15 cellular contexts compared by ENCODE assay signal in the genomic region with DNA sequence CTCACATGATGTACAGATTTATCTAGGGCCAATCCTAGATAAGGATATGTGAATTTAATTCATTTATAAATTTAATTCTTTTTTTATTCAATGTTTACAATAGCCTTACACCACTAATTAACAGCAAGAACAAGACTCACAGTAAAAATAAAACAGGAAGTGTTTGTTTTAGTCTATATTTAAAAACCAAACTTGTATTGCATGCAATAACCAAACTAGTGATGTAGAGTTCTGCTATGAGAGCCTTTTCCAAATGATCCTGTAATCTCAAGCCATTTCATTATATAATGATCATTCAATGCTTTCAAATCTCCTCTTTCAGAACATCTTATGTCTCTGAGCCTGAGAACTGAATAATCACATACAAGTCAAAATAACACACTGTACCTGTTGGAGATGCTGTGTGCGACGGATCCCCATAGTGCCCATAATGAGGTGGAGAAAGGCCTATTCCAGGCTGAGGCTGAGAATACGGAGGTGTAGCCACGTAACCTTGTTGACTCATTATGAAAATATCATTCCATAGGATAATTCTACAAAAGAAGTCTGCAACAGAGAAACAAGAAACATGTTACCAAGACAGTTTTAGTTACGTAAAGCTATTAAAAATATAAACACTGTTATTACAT. TPM values are rescaled to one million over a fixed set of nuclear protein-coding genes. Genes with fewer than 3 reads are reported as not detected.
DNase-seq lines count a peak whose midpoint lies in the region; TF ChIP-seq lines count a peak whose summit lies in the region.
"Had no signal": no experiment of that assay in that cellular context is flagged by ENCODE, and none has a peak within 500 bp of the region (broad histone marks: within the 10 kb centered on the region; RNA-seq: fewer than 3 reads in every experiment).

No MANE protein-coding gene starts in this region.

- H3K36me3 ChIP-seq in fibroblast of lung (ENCODE audit: control insufficient read depth, insufficient read depth, low read length) (peaks cover 21% of the 10 kb centered on the region), smooth muscle cell (ENCODE audit: low read depth) (peaks cover 10% of the 10 kb centered on the region), thyroid gland (peaks cover 24 to 29% of the 10 kb centered on the region in 2 donors)

- peaks cover 18% of the 10 kb centered on the region for H3F3A ChIP-seq in smooth muscle cell (ENCODE audit: low read depth)

- TF ChIP-seq CTCF in WI38 (IDR thresholded peaks at IDR 0.05; ENCODE audit: low read depth, low read length) (no peak), fibroblast of lung (conservative IDR thresholded peaks at IDR 0.05 in 1 of 2, IDR thresholded peaks at IDR 0.05 in 1 of 2; ENCODE audit: low read depth in 1 of 2, low read length in 2 of 2) (no peak), smooth muscle cell (IDR thresholded peaks at IDR 0.05; ENCODE audit: borderline replicate concordance, insufficient read depth, poor library complexity, severe bottlenecking) (no peak), thyroid gland (IDR thresholded peaks at IDR 0.05) (no peak)

- H3K4me2 ChIP-seq in fibroblast of lung (ENCODE audit: extremely low read depth, insufficient read depth, low read length) (peak overlapping the region; percentile 70), smooth muscle cell (peak overlapping the region; percentile 99)

- H3K9me3 Mint-ChIP-seq in activated naive CD8-positive, alpha-beta T cell (ENCODE audit: low read depth) = no peaks in the 10 kb centered on the region
- no peaks in the 10 kb centered on the region for H3K9me3 Mint-ChIP-seq in activated naive CD8-positive, alpha-beta T cell treated with anti-CD3 and anti-CD28 coated beads for 36 hours
- H3K9me3 Mint-ChIP-seq: mesothelial cell of epicardium had no signal

- no peaks in the 10 kb centered on the region for H3K27me3 Mint-ChIP-seq in activated naive CD8-positive, alpha-beta T cell
- no peaks in the 10 kb centered on the region for H3K27me3 Mint-ChIP-seq in activated naive CD8-positive, alpha-beta T cell treated with anti-CD3 and anti-CD28 coated beads for 36 hours

- peaks cover 9% of the 10 kb centered on the region for H3K4me1 ChIP-seq in fibroblast of lung (ENCODE audit: control insufficient read depth, extremely low read depth, insufficient read depth, low read length)
- H3K4me1 ChIP-seq in smooth muscle cell (ENCODE audit: low read depth) = peaks cover 18% of the 10 kb centered on the region
- peaks cover 11 to 18% of the 10 kb centered on the region in 2 donors for H3K4me1 ChIP-seq in thyroid gland

- DNase-seq in activated naive CD8-positive, alpha-beta T cell treated with anti-CD3 and anti-CD28 coated beads for 36 hours = no peak
- DNase-seq in fibroblast of lung (ENCODE audit: low read depth in 2 of 2) = no peak
- DNase-seq in smooth muscle cell (lab: John Stamatoyannopoulos, UW; ENCODE audit: unreplicated experiment) = no peak
- DNase-seq in thyroid gland = no peak
- DNase-seq in germinal center (ENCODE audit: low spot score) = no peak
- DNase-seq in NCI-H446 treated with DMSO at 0.1 percent for 48 hours (lab: John Stamatoyannopoulos, UW) = no peak
- DNase-seq: ACHN; activated CD4-positive, CD25-positive, alpha-beta regulatory T cell treated with anti-CD3 and anti-CD28 coated beads, Interleukin-2, amount 50 U/mL, for 72 hours; NCI-H1417 treated with DMSO at 0.1 percent for 48 hours; NCI-H510A; testis had no signal

- peaks cover 39% of the 10 kb centered on the region for H3K4me1 Mint-ChIP-seq in activated naive CD8-positive, alpha-beta T cell (ENCODE audit: low read depth)
- H3K4me1 Mint-ChIP-seq in activated naive CD8-positive, alpha-beta T cell treated with anti-CD3 and anti-CD28 coated beads for 36 hours = peaks cover 22% of the 10 kb centered on the region

- H3K4me3 ChIP-seq in WI38 (ENCODE audit: low read depth, low read length) = peak overlapping the region; percentile 92
- peak overlapping the region; percentile 57 to 98 (median 82) for H3K4me3 ChIP-seq in fibroblast of lung (replicated peaks in 1 of 4; ENCODE audit: control extremely low read depth in 1 of 4, insufficient read depth in 1 of 4, low read depth in 3 of 4, low read length in 4 of 4)
- peak overlapping the region; percentile 99 for H3K4me3 ChIP-seq in smooth muscle cell
- H3K4me3 ChIP-seq in thyroid gland (replicated peaks in 1 of 3) = no peak overlapping the region
- H3K4me3 ChIP-seq: testis had no signal

- H3K9ac ChIP-seq in fibroblast of lung (ENCODE audit: insufficient read depth, low read length) (no peak overlapping the region), smooth muscle cell (ENCODE audit: low read depth) (peak overlapping the region; percentile 100)

- no peaks in the 10 kb centered on the region for H3K9me3 ChIP-seq in fibroblast of lung (ENCODE audit: control insufficient read depth, insufficient read depth, low read depth, low read length)
- H3K9me3 ChIP-seq in smooth muscle cell (replicated peaks; ENCODE audit: low read depth) = no peaks in the 10 kb centered on the region
- H3K9me3 ChIP-seq in thyroid gland = no peaks in the 10 kb centered on the region
- H3K9me3 ChIP-seq: testis had no signal

- H3K27ac ChIP-seq in fibroblast of lung (ENCODE audit: insufficient read depth, low read length) = peak overlapping the region; percentile 98
- H3K27ac ChIP-seq in smooth muscle cell (ENCODE audit: low read depth) = peak overlapping the region; percentile 100
- H3K27ac ChIP-seq in thyroid gland = no peak overlapping the region
- H3K27ac ChIP-seq: testis had no signal

- H3K27me3 ChIP-seq in fibroblast of lung (ENCODE audit: control insufficient read depth, insufficient read depth, low read length) (no peaks in the 10 kb centered on the region), smooth muscle cell (ENCODE audit: low read depth) (no peaks in the 10 kb centered on the region), thyroid gland (no peaks in the 10 kb centered on the region)
- H3K27me3 ChIP-seq: testis had no signal

- intact Hi-C loops in thyroid gland (cut with DNase I) = no loop called here

- H3K4me3 Mint-ChIP-seq in activated naive CD8-positive, alpha-beta T cell = peak overlapping the region; percentile 8
- H3K4me3 Mint-ChIP-seq in activated naive CD8-positive, alpha-beta T cell treated with anti-CD3 and anti-CD28 coated beads for 36 hours = no peak overlapping the region

- H3K36me3 Mint-ChIP-seq in activated naive CD8-positive, alpha-beta T cell = peaks cover 20% of the 10 kb centered on the region
- H3K36me3 Mint-ChIP-seq in activated naive CD8-positive, alpha-beta T cell treated with anti-CD3 and anti-CD28 coated beads for 36 hours = peaks cover 15% of the 10 kb centered on the region

- peaks cover 74% of the 10 kb centered on the region for H3K79me2 ChIP-seq in fibroblast of lung (ENCODE audit: control insufficient read depth, insufficient read depth, low read length)
- H3K79me2 ChIP-seq in smooth muscle cell (ENCODE audit: low read depth) = peaks cover 76% of the 10 kb centered on the region

- H4K20me1 ChIP-seq in fibroblast of lung (ENCODE audit: control insufficient read depth, extremely low read depth, insufficient read depth, low read length) (peaks cover 2% of the 10 kb centered on the region), smooth muscle cell (ENCODE audit: low read depth) (peaks cover 63% of the 10 kb centered on the region)

- 71% methylated on average over 5 of the region's 5 CpGs for WGBS in smooth muscle cell (ENCODE audit: low lambda C conversion rate)
- WGBS in thyroid gland, 2 donors = 93 to 94% methylated on average over 5 of the region's 5 CpGs

- no peak for TF ChIP-seq POLR2A in thyroid gland (IDR thresholded peaks at IDR 0.05)

- H2AFZ ChIP-seq in fibroblast of lung (ENCODE audit: low read length) (no peak overlapping the region), smooth muscle cell (ENCODE audit: low read depth) (no peak overlapping the region)

- no peak overlapping the region for H3K27ac Mint-ChIP-seq in activated naive CD8-positive, alpha-beta T cell
- H3K27ac Mint-ChIP-seq in activated naive CD8-positive, alpha-beta T cell treated with anti-CD3 and anti-CD28 coated beads for 36 hours = no peak overlapping the region
- H3K27ac Mint-ChIP-seq: progenitor cell of endocrine pancreas had no signal

RNA-seq across cellular contexts. Expression of gene SEC24D, which starts 2.6 kb away (rescaled TPM):
- total RNA-seq in activated naive CD8-positive, alpha-beta T cell treated with anti-CD3 and anti-CD28 coated beads for 36 hours = 10 to 100 TPM; 19.6 to 22.5 TPM
- total RNA-seq in fibroblast of lung = 47.8 and 64.6 TPM in 2 replicates
- 92.9 and 105 TPM in 2 replicates for polyA plus RNA-seq in fibroblast of lung
- 76.6 and 98.2 TPM in 2 replicates for polyA plus RNA-seq in fibroblast of lung (2012)
- polyA minus RNA-seq in fibroblast of lung (ENCODE audit: low replicate concordance) = 193 and 216 TPM in 2 replicates
- 228 and 237 TPM in 2 replicates for total RNA-seq in smooth muscle cell
- polyA plus RNA-seq in smooth muscle cell = 133 and 163 TPM in 2 replicates
- total RNA-seq in thyroid gland = 100 to 1,000 TPM in 1 of 4 donors, 10 to 100 TPM in 3; 56.3 to 120 (median 80.4) TPM

RNA-seq across cellular contexts. Expression of gene SYNPO2, which starts 55.3 kb away (rescaled TPM):
- under 1 TPM; 0.26 to 0.33 TPM for total RNA-seq in activated naive CD8-positive, alpha-beta T cell treated with anti-CD3 and anti-CD28 coated beads for 36 hours
- total RNA-seq in fibroblast of lung = 12.6 and 40.1 TPM in 2 replicates
- 15.3 and 71.7 TPM in 2 replicates for polyA plus RNA-seq in fibroblast of lung
- 9.3 and 55.9 TPM in 2 replicates for polyA plus RNA-seq in fibroblast of lung (2012)
- polyA minus RNA-seq in fibroblast of lung (ENCODE audit: low replicate concordance) = 36.2 and 140 TPM in 2 replicates
- 4.2 and 4.5 TPM in 2 replicates for total RNA-seq in smooth muscle cell
- 0.08 and 0.59 TPM in 2 replicates for polyA plus RNA-seq in smooth muscle cell
- total RNA-seq in thyroid gland = 10 to 100 TPM; 11.4 to 37.8 (median 23.8) TPM

Comparison
In these comparisons a context has a peak if more than half of its experiments do, and no peak if none do; other contexts are left out.
1. H3K4me3 ChIP-seq: peak in WI38 (single experiment), fibroblast of lung (4 of 4) and smooth muscle cell (single experiment); none in thyroid gland (0 of 3).
2. H3K27ac ChIP-seq: peak in fibroblast of lung (single experiment) and smooth muscle cell (single experiment); none in thyroid gland (0 of 3).